ENCODE assay signal across 11 cellular contexts in genomic region chr6:31186052-31186734, GRCh38. TPM values are rescaled to one million over a fixed set of nuclear protein-coding genes. Genes with fewer than 3 reads are reported as not detected.
DNase-seq lines count a peak whose midpoint lies in the region; ATAC-seq, FAIRE-seq and TF ChIP-seq lines count a peak whose summit lies in the region.
"Had no signal": no experiment of that assay in that cellular context is flagged by ENCODE, and none has a peak within 500 bp of the region (broad histone marks: within the 10 kb centered on the region; RNA-seq: fewer than 3 reads in every experiment).

No MANE protein-coding gene starts in this region.

- peak; percentile 80 to 81 for ATAC-seq in gastrocnemius medialis

- no peak for DNase-seq in ascending aorta (ENCODE audit: low spot score in 2 of 2)
- peak; percentile 95 for DNase-seq in kidney
- DNase-seq in gastrocnemius medialis = peak; percentile 52 to 78
- no peak for DNase-seq in activated T-helper 2 cell treated with anti-CD3 and anti-CD28 coated beads, Interferon-gamma antibody, Interleukin-2, Interleukin-4, amounts not matched to agents 10 μg/mL and 5 μg/mL and 100 μg/mL, durations not matched to agents 14 hours and 24 hours and 36 hours (ENCODE audit: low spot score)
- DNase-seq in NCI-H510A (lab: John Stamatoyannopoulos, UW) = no peak
- no peak for DNase-seq in T1000 (lab: John Stamatoyannopoulos, UW)
- DNase-seq in NOMO-1 treated with DMSO at 0.1 percent for 48 hours (lab: John Stamatoyannopoulos, UW; ENCODE audit: unreplicated experiment) = no peak
- DNase-seq: CD4-positive, alpha-beta T cell; IMR-90; stimulated activated CD4-positive, alpha-beta T cell treated with anti-CD3 and anti-CD28 coated beads, Interleukin-15, amount 100 ng/mL, for 24 hours had no signal

- no peaks in the 10 kb centered on the region for H3K27me3 Mint-ChIP-seq in activated T-helper 2 cell treated with anti-CD3 and anti-CD28 coated beads, Interferon-gamma antibody, Interleukin-2, Interleukin-4, amounts not matched to agents 10 μg/mL and 5 μg/mL and 100 μg/mL, durations not matched to agents 14 hours and 24 hours and 36 hours (ENCODE audit: low read depth)
- H3K27me3 Mint-ChIP-seq: CD4-positive, alpha-beta T cell had no signal

- H3K27me3 ChIP-seq in ascending aorta = no peaks in the 10 kb centered on the region
- no peaks in the 10 kb centered on the region for H3K27me3 ChIP-seq in gastrocnemius medialis

- no peak overlapping the region for H3K4me3 Mint-ChIP-seq in activated T-helper 2 cell treated with anti-CD3 and anti-CD28 coated beads, Interferon-gamma antibody, Interleukin-2, Interleukin-4, amounts not matched to agents 10 μg/mL and 5 μg/mL and 100 μg/mL, durations not matched to agents 14 hours and 24 hours and 36 hours (ENCODE audit: low read depth)
- H3K4me3 Mint-ChIP-seq: CD4-positive, alpha-beta T cell had no signal

- no peaks in the 10 kb centered on the region for H3K36me3 Mint-ChIP-seq in activated T-helper 2 cell treated with anti-CD3 and anti-CD28 coated beads, Interferon-gamma antibody, Interleukin-2, Interleukin-4, amounts not matched to agents 10 μg/mL and 5 μg/mL and 100 μg/mL, durations not matched to agents 14 hours and 24 hours and 36 hours (ENCODE audit: low read depth)

- H3K27ac ChIP-seq in ascending aorta (peak overlapping the region; percentile 67 to 69), kidney (ENCODE audit: low read depth in 2 of 2, low read length in 2 of 2) (peak overlapping the region; percentile 87 to 97), gastrocnemius medialis (peak overlapping the region; percentile 73 to 88 (median 81))

- TF ChIP-seq POLR2A in gastrocnemius medialis (IDR thresholded peaks at IDR 0.05) = peak; percentile 6 to 50

- H3K27ac Mint-ChIP-seq in activated T-helper 2 cell treated with anti-CD3 and anti-CD28 coated beads, Interferon-gamma antibody, Interleukin-2, Interleukin-4, amounts not matched to agents 10 μg/mL and 5 μg/mL and 100 μg/mL, durations not matched to agents 14 hours and 24 hours and 36 hours = no peak overlapping the region
- H3K27ac Mint-ChIP-seq: CD4-positive, alpha-beta T cell had no signal

- no peaks in the 10 kb centered on the region for H3K9me3 Mint-ChIP-seq in activated T-helper 2 cell treated with anti-CD3 and anti-CD28 coated beads, Interferon-gamma antibody, Interleukin-2, Interleukin-4, amounts not matched to agents 10 μg/mL and 5 μg/mL and 100 μg/mL, durations not matched to agents 14 hours and 24 hours and 36 hours
- H3K9me3 Mint-ChIP-seq: CD4-positive, alpha-beta T cell had no signal

- intact Hi-C loops in ascending aorta (cut with DNase I) (no loop called here), kidney (cut with DNase I) (no loop called here), gastrocnemius medialis (cut with DNase I; ENCODE audit: low total_unique reads) (loop anchor here (2.0 kb wide), 1 partner anchor 27 kb away; the partner anchor contains the start of gene TCF19)
- intact Hi-C loops in activated T-helper 2 cell treated with anti-CD3 and anti-CD28 coated beads, Interferon-gamma antibody, Interleukin-2, Interleukin-4, amounts not matched to agents 10 μg/mL and 5 μg/mL and 100 μg/mL, durations not matched to agents 14 hours and 24 hours and 36 hours (cut with micrococcal nuclease) = no loop called here

- in situ Hi-C loops in gastrocnemius medialis (cut with MboI; ENCODE audit: low sequenced_read_pairs in 4 of 4) = loop anchor here in 2 of 4 donors (5.0 kb wide), 1 partner anchor 49 kb away; the partner anchor contains the start of gene PSORS1C2 (in 2 of the 2)

- H3K36me3 ChIP-seq in ascending aorta = no peaks in the 10 kb centered on the region
- no peaks in the 10 kb centered on the region for H3K36me3 ChIP-seq in kidney (ENCODE audit: control insufficient read depth in 1 of 2, insufficient read depth in 2 of 2, low read length in 2 of 2)
- H3K36me3 ChIP-seq in gastrocnemius medialis = no peaks in the 10 kb centered on the region

- peak overlapping the region; percentile 58; the same call in 1 of the 2 replicates for H3K4me3 ChIP-seq in GM08714 (ENCODE audit: low read length)
- H3K4me3 ChIP-seq in ascending aorta = peak overlapping the region in 1 of 2 donors; percentile 33
- peak overlapping the region; percentile 63 to 71 for H3K4me3 ChIP-seq in kidney (ENCODE audit: low read length in 2 of 2)
- H3K4me3 ChIP-seq in gastrocnemius medialis = peak overlapping the region; percentile 37 to 47 (median 42)

- FAIRE-seq in kidney (lab: Jason Lieb, UNC) = peak; percentile 47

- no peak for TF ChIP-seq CTCF in ascending aorta (IDR thresholded peaks at IDR 0.05)
- no peak for TF ChIP-seq CTCF in kidney (IDR thresholded peaks at IDR 0.05; ENCODE audit: borderline replicate concordance, extremely low read depth, insufficient read depth)
- no peak for TF ChIP-seq CTCF in gastrocnemius medialis (IDR thresholded peaks at IDR 0.05 in 4 of 5, conservative IDR thresholded peaks at IDR 0.05 in 1 of 5)

- peak overlapping the region; percentile 37 to 46 for H3K9ac ChIP-seq in kidney (ENCODE audit: low read length in 2 of 2)

- no peaks in the 10 kb centered on the region for H3K4me1 ChIP-seq in ascending aorta
- peaks cover 2 to 3% of the 10 kb centered on the region in 2 donors for H3K4me1 ChIP-seq in kidney (ENCODE audit: control insufficient read depth in 1 of 2, insufficient read depth in 1 of 2, low read depth in 1 of 2, low read length in 2 of 2)
- peaks cover 8 to 16% of the 10 kb centered on the region in 2 donors for H3K4me1 ChIP-seq in gastrocnemius medialis

- peaks cover 6% of the 10 kb centered on the region for H3K4me1 Mint-ChIP-seq in activated T-helper 2 cell treated with anti-CD3 and anti-CD28 coated beads, Interferon-gamma antibody, Interleukin-2, Interleukin-4, amounts not matched to agents 10 μg/mL and 5 μg/mL and 100 μg/mL, durations not matched to agents 14 hours and 24 hours and 36 hours (ENCODE audit: low read depth)

- H3K9me3 ChIP-seq in ascending aorta = no peaks in the 10 kb centered on the region
- no peaks in the 10 kb centered on the region for H3K9me3 ChIP-seq in kidney (ENCODE audit: control insufficient read depth in 1 of 2, low read length in 2 of 2)
- no peaks in the 10 kb centered on the region for H3K9me3 ChIP-seq in gastrocnemius medialis

RNA-seq across cellular contexts. Expression of gene POU5F1, which starts 15.7 kb away (rescaled TPM):
- total RNA-seq in ascending aorta (not detected), kidney (19.9 TPM), gastrocnemius medialis (not detected)
- 7.9 TPM for polyA plus RNA-seq in kidney (ENCODE audit: insufficient read depth, low read depth, low replicate concordance)
- not detected in 2 replicates for total RNA-seq in activated T-helper 2 cell treated with anti-CD3 and anti-CD28 coated beads, Interferon-gamma antibody, Interleukin-2, Interleukin-4, amounts not matched to agents 10 μg/mL and 5 μg/mL and 100 μg/mL, durations not matched to agents 14 hours and 24 hours and 36 hours
- total RNA-seq: CD4-positive, alpha-beta T cell; IMR-90 had no signal
- polyA plus RNA-seq: IMR-90 had no signal

RNA-seq across cellular contexts. Expression of gene TCF19, which starts 27.8 kb away (rescaled TPM):
- total RNA-seq in ascending aorta = 10.3 TPM
- 7.1 TPM for total RNA-seq in kidney
- 5.1 TPM for polyA plus RNA-seq in kidney (ENCODE audit: insufficient read depth, low read depth, low replicate concordance)
- 1 to 10 TPM; 1.5 to 5.1 (median 2.6) TPM for total RNA-seq in gastrocnemius medialis
- total RNA-seq in activated T-helper 2 cell treated with anti-CD3 and anti-CD28 coated beads, Interferon-gamma antibody, Interleukin-2, Interleukin-4, amounts not matched to agents 10 μg/mL and 5 μg/mL and 100 μg/mL, durations not matched to agents 14 hours and 24 hours and 36 hours = 81.5 and 82.0 TPM in 2 replicates

RNA-seq across cellular contexts. Expression of gene CCHCR1, which starts 28.6 kb away (rescaled TPM):
- total RNA-seq in ascending aorta (14.7 TPM), kidney (26.2 TPM), gastrocnemius medialis (10 to 100 TPM in 1 of 4 donors, 1 to 10 TPM in 3; 4.9 to 34.3 (median 7.7) TPM)
- polyA plus RNA-seq in kidney (ENCODE audit: insufficient read depth, low read depth, low replicate concordance) = 24.1 TPM
- 50.5 and 53.1 TPM in 2 replicates for total RNA-seq in activated T-helper 2 cell treated with anti-CD3 and anti-CD28 coated beads, Interferon-gamma antibody, Interleukin-2, Interleukin-4, amounts not matched to agents 10 μg/mL and 5 μg/mL and 100 μg/mL, durations not matched to agents 14 hours and 24 hours and 36 hours

RNA-seq across cellular contexts. Expression of gene PSORS1C2, which starts 47.3 kb away (rescaled TPM):
- total RNA-seq in ascending aorta (5.2 TPM), kidney (not detected), gastrocnemius medialis (not detected)
- not detected for polyA plus RNA-seq in kidney (ENCODE audit: insufficient read depth, low read depth, low replicate concordance)
- not detected in 2 replicates for total RNA-seq in activated T-helper 2 cell treated with anti-CD3 and anti-CD28 coated beads, Interferon-gamma antibody, Interleukin-2, Interleukin-4, amounts not matched to agents 10 μg/mL and 5 μg/mL and 100 μg/mL, durations not matched to agents 14 hours and 24 hours and 36 hours
- total RNA-seq: CD4-positive, alpha-beta T cell; IMR-90 had no signal
- polyA plus RNA-seq: IMR-90 had no signal

Comparison
In these comparisons a context has a peak if more than half of its experiments do, and no peak if none do; other contexts are left out.
1. DNase-seq: peak in kidney (single experiment) and gastrocnemius medialis (2 of 2); none in ascending aorta (0 of 2), activated T-helper 2 cell treated with anti-CD3 and anti-CD28 coated beads, Interferon-gamma antibody, Interleukin-2, Interleukin-4, amounts not matched to agents 10 μg/mL and 5 μg/mL and 100 μg/mL, durations not matched to agents 14 hours and 24 hours and 36 hours (single experiment), NCI-H510A (single experiment), T1000 (single experiment) and NOMO-1 treated with DMSO at 0.1 percent for 48 hours (single experiment).
2. RNA of gene POU5F1, which starts 15.7 kb away (total RNA-seq): 19.9 TPM in kidney (single experiment); not detected in gastrocnemius medialis, not detected in ascending aorta (single experiment) and not detected in activated T-helper 2 cell treated with anti-CD3 and anti-CD28 coated beads, Interferon-gamma antibody, Interleukin-2, Interleukin-4, amounts not matched to agents 10 μg/mL and 5 μg/mL and 100 μg/mL, durations not matched to agents 14 hours and 24 hours and 36 hours; every median in the first group is over 10 times any median in the second.
3. Peak in every context shown above with its lines, with median percentiles within 50 percentile points of each other: H3K27ac ChIP-seq.